ENCODE assay signal across 2 cellular contexts in the genomic region with DNA sequence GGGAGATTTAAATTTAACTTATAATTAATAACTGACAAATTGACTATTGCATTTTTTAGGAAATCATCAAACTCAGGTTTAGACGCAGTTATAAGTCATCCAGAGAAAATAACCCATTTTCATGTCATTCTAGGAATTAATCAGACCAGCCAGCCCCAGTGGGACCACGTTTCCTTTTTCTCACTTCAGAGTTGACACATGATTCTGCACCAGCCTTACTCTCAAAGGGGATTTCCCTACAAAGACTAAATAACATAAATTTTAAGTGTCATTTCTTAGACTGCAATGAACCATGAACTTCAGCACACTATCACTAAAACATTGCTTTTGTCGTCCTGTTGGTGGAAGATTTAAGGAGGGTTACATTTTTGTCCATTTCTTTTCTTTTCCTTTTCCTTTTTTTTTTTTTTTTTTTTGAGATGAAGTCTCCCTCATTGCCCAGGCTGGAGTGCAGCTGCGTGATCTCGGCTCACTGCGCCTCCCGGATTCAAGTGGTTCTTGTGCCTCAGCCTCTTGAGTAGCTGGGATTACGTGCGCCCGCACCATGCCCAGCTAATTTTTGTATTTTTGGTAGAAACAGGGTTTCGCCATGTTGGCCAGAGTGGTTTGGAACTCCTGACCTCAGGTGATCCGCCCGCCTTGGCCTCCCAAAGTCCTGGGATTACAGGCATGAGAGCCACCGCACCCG.
TF ChIP-seq lines count a peak whose summit lies in the region.

No MANE protein-coding gene starts in this region.

TF ChIP-seq in neural cell, 6 proteins besides CTCF, POLR2A, EP300 and RAD21 (continued from another document):
- TF ChIP-seq, protein P1, sequence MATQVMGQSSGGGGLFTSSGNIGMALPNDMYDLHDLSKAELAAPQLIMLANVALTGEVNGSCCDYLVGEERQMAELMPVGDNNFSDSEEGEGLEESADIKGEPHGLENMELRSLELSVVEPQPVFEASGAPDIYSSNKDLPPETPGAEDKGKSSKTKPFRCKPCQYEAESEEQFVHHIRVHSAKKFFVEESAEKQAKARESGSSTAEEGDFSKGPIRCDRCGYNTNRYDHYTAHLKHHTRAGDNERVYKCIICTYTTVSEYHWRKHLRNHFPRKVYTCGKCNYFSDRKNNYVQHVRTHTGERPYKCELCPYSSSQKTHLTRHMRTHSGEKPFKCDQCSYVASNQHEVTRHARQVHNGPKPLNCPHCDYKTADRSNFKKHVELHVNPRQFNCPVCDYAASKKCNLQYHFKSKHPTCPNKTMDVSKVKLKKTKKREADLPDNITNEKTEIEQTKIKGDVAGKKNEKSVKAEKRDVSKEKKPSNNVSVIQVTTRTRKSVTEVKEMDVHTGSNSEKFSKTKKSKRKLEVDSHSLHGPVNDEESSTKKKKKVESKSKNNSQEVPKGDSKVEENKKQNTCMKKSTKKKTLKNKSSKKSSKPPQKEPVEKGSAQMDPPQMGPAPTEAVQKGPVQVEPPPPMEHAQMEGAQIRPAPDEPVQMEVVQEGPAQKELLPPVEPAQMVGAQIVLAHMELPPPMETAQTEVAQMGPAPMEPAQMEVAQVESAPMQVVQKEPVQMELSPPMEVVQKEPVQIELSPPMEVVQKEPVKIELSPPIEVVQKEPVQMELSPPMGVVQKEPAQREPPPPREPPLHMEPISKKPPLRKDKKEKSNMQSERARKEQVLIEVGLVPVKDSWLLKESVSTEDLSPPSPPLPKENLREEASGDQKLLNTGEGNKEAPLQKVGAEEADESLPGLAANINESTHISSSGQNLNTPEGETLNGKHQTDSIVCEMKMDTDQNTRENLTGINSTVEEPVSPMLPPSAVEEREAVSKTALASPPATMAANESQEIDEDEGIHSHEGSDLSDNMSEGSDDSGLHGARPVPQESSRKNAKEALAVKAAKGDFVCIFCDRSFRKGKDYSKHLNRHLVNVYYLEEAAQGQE (IDR thresholded peaks at IDR 0.05; ENCODE audit: borderline replicate concordance), result peak; percentile 63

TF ChIP-seq in SK-N-SH, 30 proteins besides CTCF, POLR2A, EP300 and RAD21 (continued from another document):
- no peak for TF ChIP-seq NRF1 (IDR thresholded peaks at IDR 0.05; ENCODE audit: low read depth, low read length)
- TF ChIP-seq POLR2AphosphoS5 (IDR thresholded peaks at IDR 0.05; ENCODE audit: low read depth, low read length), result no peak
- TF ChIP-seq FOXJ3 (CRISPR knock-in tag; IDR thresholded peaks at IDR 0.05), result no peak
- TF ChIP-seq MEF2A (IDR thresholded peaks at IDR 0.05; ENCODE audit: borderline replicate concordance, low read depth), result no peak
- TF ChIP-seq FOXM1 (IDR thresholded peaks at IDR 0.05; ENCODE audit: low read depth), result no peak
- no peak for TF ChIP-seq YY1 (IDR thresholded peaks at IDR 0.05; ENCODE audit: low read depth)
- no peak for TF ChIP-seq NFIC (IDR thresholded peaks at IDR 0.05; ENCODE audit: borderline replicate concordance)
- no peak for TF ChIP-seq TEAD4 (IDR thresholded peaks at IDR 0.05; ENCODE audit: borderline replicate concordance, insufficient read depth)
- no peak for TF ChIP-seq GATA2 (CRISPR knock-in tag; IDR thresholded peaks at IDR 0.05)
- TF ChIP-seq, protein P2, sequence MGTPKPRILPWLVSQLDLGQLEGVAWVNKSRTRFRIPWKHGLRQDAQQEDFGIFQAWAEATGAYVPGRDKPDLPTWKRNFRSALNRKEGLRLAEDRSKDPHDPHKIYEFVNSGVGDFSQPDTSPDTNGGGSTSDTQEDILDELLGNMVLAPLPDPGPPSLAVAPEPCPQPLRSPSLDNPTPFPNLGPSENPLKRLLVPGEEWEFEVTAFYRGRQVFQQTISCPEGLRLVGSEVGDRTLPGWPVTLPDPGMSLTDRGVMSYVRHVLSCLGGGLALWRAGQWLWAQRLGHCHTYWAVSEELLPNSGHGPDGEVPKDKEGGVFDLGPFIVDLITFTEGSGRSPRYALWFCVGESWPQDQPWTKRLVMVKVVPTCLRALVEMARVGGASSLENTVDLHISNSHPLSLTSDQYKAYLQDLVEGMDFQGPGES (IDR thresholded peaks at IDR 0.05; ENCODE audit: low read depth, low read length), result no peak
- TF ChIP-seq, protein P3, sequence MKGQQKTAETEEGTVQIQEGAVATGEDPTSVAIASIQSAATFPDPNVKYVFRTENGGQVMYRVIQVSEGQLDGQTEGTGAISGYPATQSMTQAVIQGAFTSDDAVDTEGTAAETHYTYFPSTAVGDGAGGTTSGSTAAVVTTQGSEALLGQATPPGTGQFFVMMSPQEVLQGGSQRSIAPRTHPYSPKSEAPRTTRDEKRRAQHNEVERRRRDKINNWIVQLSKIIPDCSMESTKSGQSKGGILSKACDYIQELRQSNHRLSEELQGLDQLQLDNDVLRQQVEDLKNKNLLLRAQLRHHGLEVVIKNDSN (IDR thresholded peaks at IDR 0.05; ENCODE audit: borderline replicate concordance, low read depth), result no peak
